In genomic region chr6:155519339-155519738, GRCh38 we compare ENCODE assay signal across 1 cellular context.
TF ChIP-seq lines count a peak whose summit lies in the region.

No MANE protein-coding gene starts in this region.

TF ChIP-seq in HepG2, 621 proteins besides CTCF, POLR2A, EP300 and RAD21 (continued from another document and continues in another):
- TF ChIP-seq ARID5B (CRISPR knock-in tag; IDR thresholded peaks at IDR 0.05) (peak; percentile 20; the same call in 1 of the 2 replicates), KDM2A (CRISPR knock-in tag; IDR thresholded peaks at IDR 0.05; ENCODE audit: borderline replicate concordance, low read depth) (no peak), ATF4 (CRISPR knock-in tag; IDR thresholded peaks at IDR 0.05) (no peak), RCOR2 (CRISPR knock-in tag; IDR thresholded peaks at IDR 0.05) (no peak), TBX3 (IDR thresholded peaks at IDR 0.05; ENCODE audit: borderline replicate concordance) (no peak), ARHGAP35 (CRISPR knock-in tag; IDR thresholded peaks at IDR 0.05; ENCODE audit: borderline replicate concordance) (no peak), ZNF143 (CRISPR knock-in tag; IDR thresholded peaks at IDR 0.05) (no peak), TRAFD1 (CRISPR knock-in tag; IDR thresholded peaks at IDR 0.05; ENCODE audit: borderline replicate concordance) (no peak), HMGA1 (CRISPR knock-in tag; conservative IDR thresholded peaks at IDR 0.05) (no peak), FOXK2 (IDR thresholded peaks at IDR 0.05) (no peak), PBX3 (CRISPR knock-in tag; IDR thresholded peaks at IDR 0.05; ENCODE audit: borderline replicate concordance) (no peak), ZNF317 (CRISPR knock-in tag; IDR thresholded peaks at IDR 0.05) (no peak), BRD4 (CRISPR knock-in tag; IDR thresholded peaks at IDR 0.05) (no peak), ZNF746 (CRISPR knock-in tag; IDR thresholded peaks at IDR 0.05) (no peak), ZNF280D (CRISPR knock-in tag; IDR thresholded peaks at IDR 0.05) (no peak), KLF15 (CRISPR knock-in tag; IDR thresholded peaks at IDR 0.05; ENCODE audit: borderline replicate concordance) (no peak), KIAA2018 (CRISPR knock-in tag; IDR thresholded peaks at IDR 0.05; ENCODE audit: borderline replicate concordance) (no peak), TMF1 (CRISPR knock-in tag; IDR thresholded peaks at IDR 0.05; ENCODE audit: low read depth) (no peak), ETV5 (CRISPR knock-in tag; IDR thresholded peaks at IDR 0.05; ENCODE audit: borderline replicate concordance) (no peak)
- TF ChIP-seq, protein P1, sequence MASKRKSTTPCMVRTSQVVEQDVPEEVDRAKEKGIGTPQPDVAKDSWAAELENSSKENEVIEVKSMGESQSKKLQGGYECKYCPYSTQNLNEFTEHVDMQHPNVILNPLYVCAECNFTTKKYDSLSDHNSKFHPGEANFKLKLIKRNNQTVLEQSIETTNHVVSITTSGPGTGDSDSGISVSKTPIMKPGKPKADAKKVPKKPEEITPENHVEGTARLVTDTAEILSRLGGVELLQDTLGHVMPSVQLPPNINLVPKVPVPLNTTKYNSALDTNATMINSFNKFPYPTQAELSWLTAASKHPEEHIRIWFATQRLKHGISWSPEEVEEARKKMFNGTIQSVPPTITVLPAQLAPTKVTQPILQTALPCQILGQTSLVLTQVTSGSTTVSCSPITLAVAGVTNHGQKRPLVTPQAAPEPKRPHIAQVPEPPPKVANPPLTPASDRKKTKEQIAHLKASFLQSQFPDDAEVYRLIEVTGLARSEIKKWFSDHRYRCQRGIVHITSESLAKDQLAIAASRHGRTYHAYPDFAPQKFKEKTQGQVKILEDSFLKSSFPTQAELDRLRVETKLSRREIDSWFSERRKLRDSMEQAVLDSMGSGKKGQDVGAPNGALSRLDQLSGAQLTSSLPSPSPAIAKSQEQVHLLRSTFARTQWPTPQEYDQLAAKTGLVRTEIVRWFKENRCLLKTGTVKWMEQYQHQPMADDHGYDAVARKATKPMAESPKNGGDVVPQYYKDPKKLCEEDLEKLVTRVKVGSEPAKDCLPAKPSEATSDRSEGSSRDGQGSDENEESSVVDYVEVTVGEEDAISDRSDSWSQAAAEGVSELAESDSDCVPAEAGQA (IDR thresholded peaks at IDR 0.05; ENCODE audit: low read depth), result no peak
- TF ChIP-seq, protein P1 (CRISPR knock-in tag; IDR thresholded peaks at IDR 0.05; ENCODE audit: borderline replicate concordance), result no peak
- TF ChIP-seq, protein P2, sequence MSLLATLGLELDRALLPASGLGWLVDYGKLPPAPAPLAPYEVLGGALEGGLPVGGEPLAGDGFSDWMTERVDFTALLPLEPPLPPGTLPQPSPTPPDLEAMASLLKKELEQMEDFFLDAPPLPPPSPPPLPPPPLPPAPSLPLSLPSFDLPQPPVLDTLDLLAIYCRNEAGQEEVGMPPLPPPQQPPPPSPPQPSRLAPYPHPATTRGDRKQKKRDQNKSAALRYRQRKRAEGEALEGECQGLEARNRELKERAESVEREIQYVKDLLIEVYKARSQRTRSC (CRISPR knock-in tag; IDR thresholded peaks at IDR 0.05; ENCODE audit: low read depth), result no peak
